22 cellular contexts compared by ENCODE assay signal in the genomic region with DNA sequence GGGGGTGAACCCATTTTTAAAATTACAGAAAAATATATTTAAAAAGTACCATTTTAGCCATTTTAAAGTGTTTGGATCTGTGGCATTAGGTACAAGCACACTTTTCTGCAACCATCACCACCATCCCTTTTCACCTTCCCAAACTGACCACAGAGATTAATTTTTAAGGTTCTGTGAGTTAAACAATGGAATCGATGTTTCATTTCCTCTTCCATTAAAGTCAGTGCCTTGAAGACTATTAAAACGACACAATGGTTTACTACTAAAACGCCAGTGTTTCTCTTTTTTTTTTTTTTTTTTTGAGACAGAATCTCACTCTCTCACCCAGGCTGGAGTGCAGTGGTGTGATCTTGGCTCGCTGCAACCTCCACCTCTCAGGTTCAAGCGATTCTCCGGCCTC.
DNase-seq lines count a peak whose midpoint lies in the region; ATAC-seq and TF ChIP-seq lines count a peak whose summit lies in the region.
"Had no signal": no experiment of that assay in that cellular context is flagged by ENCODE, and none has a peak within 500 bp of the region (broad histone marks: within the 10 kb centered on the region; RNA-seq: fewer than 3 reads in every experiment).

No MANE protein-coding gene starts in this region.

- no peak for DNase-seq in activated CD4-positive, alpha-beta T cell treated with anti-CD3 and anti-CD28 coated beads, Interleukin-2, amount 10 ng/mL, durations not matched to agents 7 days and 5 days
- DNase-seq in activated CD4-positive, alpha-beta T cell treated with anti-CD3 and anti-CD28 coated beads for 4 hours, result no peak
- DNase-seq in MM.1S (no peak), gastrocnemius medialis (no peak)
- DNase-seq: activated CD4-positive, alpha-beta T cell treated with anti-CD3 and anti-CD28 coated beads for 48 hours; activated T-cell treated with anti-CD3 and anti-CD28 coated beads, Interleukin-2, amount 50 U/mL, for 1 hour; amniotic stem cell; DMS79 treated with DMSO at 0.1 percent for 48 hours; effector CD4-positive, alpha-beta T cell; H7; islet precursor cell; NCI-H2227 treated with DMSO at 0.1 percent for 48 hours; NK-92 treated with Interleukin-12 subunit alpha and Interleukin-12 subunit beta, amount 100 ng/mL, for 24 hours; SIG-M5; transverse colon had no signal

- no peaks in the 10 kb centered on the region for H3K9me2 ChIP-seq in MM.1S (replicated peaks; ENCODE audit: insufficient read depth, low read length)

- H3F3A ChIP-seq in MM.1S (ENCODE audit: insufficient read depth, low read length), result peaks cover 43% of the 10 kb centered on the region

- peaks cover 76% of the 10 kb centered on the region for H3K79me2 ChIP-seq in MM.1S (ENCODE audit: low read length)

- H4K20me1 ChIP-seq in MM.1S (ENCODE audit: insufficient read depth, low read length), result no peaks in the 10 kb centered on the region

- no peak overlapping the region for H3K4me2 ChIP-seq in MM.1S (ENCODE audit: low read depth, low read length)
- H3K4me2 ChIP-seq: neural progenitor cell, smooth muscle cell had no signal

- H3K36me3 ChIP-seq in MM.1S (replicated peaks; ENCODE audit: insufficient read depth, low read length) (no peaks in the 10 kb centered on the region), gastrocnemius medialis (no peaks in the 10 kb centered on the region)
- H3K36me3 ChIP-seq: neural progenitor cell, transverse colon had no signal

- H3K4me3 Mint-ChIP-seq in activated CD4-positive, alpha-beta T cell treated with anti-CD3 and anti-CD28 coated beads, Interleukin-2, amount 10 ng/mL, durations not matched to agents 7 days and 5 days, result no peak overlapping the region
- H3K4me3 Mint-ChIP-seq in activated naive CD8-positive, alpha-beta T cell, result no peak overlapping the region
- H3K4me3 Mint-ChIP-seq: CD14-positive monocyte, neural progenitor cell had no signal

- POLR2A ChIA-PET in activated CD4-positive, alpha-beta T cell treated with anti-CD3 and anti-CD28 coated beads, Interleukin-2, amount 10 ng/mL, durations not matched to agents 7 days and 5 days (lab: Charles Lee), result no interaction called here

- no peak overlapping the region for H3K9ac ChIP-seq in MM.1S (ENCODE audit: low read length)
- H3K9ac ChIP-seq: neural progenitor cell had no signal

- peaks cover 82% of the 10 kb centered on the region for H3K36me3 Mint-ChIP-seq in activated CD4-positive, alpha-beta T cell treated with anti-CD3 and anti-CD28 coated beads, Interleukin-2, amount 10 ng/mL, durations not matched to agents 7 days and 5 days (ENCODE audit: low read depth)
- peaks cover 2% of the 10 kb centered on the region for H3K36me3 Mint-ChIP-seq in activated naive CD8-positive, alpha-beta T cell

- H3K4me3 ChIP-seq in MM.1S (ENCODE audit: low read length) (no peak overlapping the region), gastrocnemius medialis (no peak overlapping the region)
- H3K4me3 ChIP-seq: neural progenitor cell, smooth muscle cell, transverse colon had no signal

- no peaks in the 10 kb centered on the region for H3K27me3 Mint-ChIP-seq in activated CD4-positive, alpha-beta T cell treated with anti-CD3 and anti-CD28 coated beads, Interleukin-2, amount 10 ng/mL, durations not matched to agents 7 days and 5 days
- no peaks in the 10 kb centered on the region for H3K27me3 Mint-ChIP-seq in activated naive CD8-positive, alpha-beta T cell

- in situ Hi-C loops in gastrocnemius medialis (cut with MboI; ENCODE audit: low sequenced_read_pairs in 4 of 4), result loop anchor here in 3 of 4 donors (10.0 kb wide), 2 partner anchors 92 to 102 kb away; a partner anchor contains a TSS

- no peak for ATAC-seq in gastrocnemius medialis
- no peak for ATAC-seq in activated CD4-positive, CD25-positive, alpha-beta regulatory T cell treated with anti-CD3 and anti-CD28 coated beads, Interleukin-2, amount 50 U/mL, for 24 hours
- ATAC-seq in HG02610 (IDR thresholded peaks at IDR 0.05; ENCODE audit: unreplicated experiment), result no peak
- no peak for ATAC-seq in HG03521 (IDR thresholded peaks at IDR 0.05; ENCODE audit: unreplicated experiment)

- H3K4me1 ChIP-seq in MM.1S (ENCODE audit: low read length) (peaks cover 78% of the 10 kb centered on the region), gastrocnemius medialis (peaks cover 6 to 7% of the 10 kb centered on the region in 2 donors)

- no peaks in the 10 kb centered on the region for H3K9me3 ChIP-seq in MM.1S (replicated peaks; ENCODE audit: insufficient read depth, low read length)
- no peaks in the 10 kb centered on the region for H3K9me3 ChIP-seq in gastrocnemius medialis
- H3K9me3 ChIP-seq: transverse colon had no signal

- H3K27ac ChIP-seq in MM.1S (ENCODE audit: low read length), result peak overlapping the region; percentile 98; the same call in 1 of the 2 replicates
- H3K27ac ChIP-seq in gastrocnemius medialis, result peak overlapping the region; percentile 67 to 79 (median 74)
- H3K27ac ChIP-seq: neural progenitor cell had no signal

- no peak for TF ChIP-seq CTCF in MM.1S (IDR thresholded peaks at IDR 0.05; ENCODE audit: low read length)
- TF ChIP-seq CTCF in gastrocnemius medialis (IDR thresholded peaks at IDR 0.05 in 4 of 5, conservative IDR thresholded peaks at IDR 0.05 in 1 of 5), result no peak

- peaks cover 79% of the 10 kb centered on the region for H3K4me1 Mint-ChIP-seq in activated CD4-positive, alpha-beta T cell treated with anti-CD3 and anti-CD28 coated beads, Interleukin-2, amount 10 ng/mL, durations not matched to agents 7 days and 5 days
- peaks cover 83% of the 10 kb centered on the region for H3K4me1 Mint-ChIP-seq in activated naive CD8-positive, alpha-beta T cell (ENCODE audit: low read depth)

- no peak for TF ChIP-seq POLR2A in gastrocnemius medialis (IDR thresholded peaks at IDR 0.05)

- peak overlapping the region; percentile 98 for H3K27ac Mint-ChIP-seq in activated CD4-positive, alpha-beta T cell treated with anti-CD3 and anti-CD28 coated beads, Interleukin-2, amount 10 ng/mL, durations not matched to agents 7 days and 5 days
- H3K27ac Mint-ChIP-seq in activated naive CD8-positive, alpha-beta T cell, result peak overlapping the region; percentile 99

- CTCF ChIA-PET in activated CD4-positive, alpha-beta T cell treated with anti-CD3 and anti-CD28 coated beads, Interleukin-2, amount 10 ng/mL, durations not matched to agents 7 days and 5 days (lab: Charles Lee), result interaction anchor here (0.9 to 2.2 kb wide), 8 partner anchors 9 to 105 kb away, joined by 4 to 14 read pairs (median 6); no protein-coding TSS in a partner anchor

- intact Hi-C loops in gastrocnemius medialis (cut with DNase I; ENCODE audit: low total_unique reads), result no loop called here

- H3K9me3 Mint-ChIP-seq in activated CD4-positive, alpha-beta T cell treated with anti-CD3 and anti-CD28 coated beads, Interleukin-2, amount 10 ng/mL, durations not matched to agents 7 days and 5 days, result no peaks in the 10 kb centered on the region
- H3K9me3 Mint-ChIP-seq in activated naive CD8-positive, alpha-beta T cell (ENCODE audit: low read depth), result no peaks in the 10 kb centered on the region
- H3K9me3 Mint-ChIP-seq: CD14-positive monocyte, neural progenitor cell had no signal

- no peak overlapping the region for H2AFZ ChIP-seq in MM.1S (ENCODE audit: low read length)
- H2AFZ ChIP-seq: neural progenitor cell had no signal

- H3K27me3 ChIP-seq in MM.1S (replicated peaks; ENCODE audit: insufficient read depth, low read length), result no peaks in the 10 kb centered on the region
- no peaks in the 10 kb centered on the region for H3K27me3 ChIP-seq in gastrocnemius medialis
- H3K27me3 ChIP-seq: neural progenitor cell, transverse colon had no signal
